7 cellular contexts compared by ENCODE assay signal in genomic region chr12:58405363-58405762, GRCh38.
"Had no signal": no experiment of that assay in that cellular context is flagged by ENCODE, and none has a peak within 500 bp of the region (broad histone marks: within the 10 kb centered on the region; RNA-seq: fewer than 3 reads in every experiment).

No MANE protein-coding gene starts in this region.

- H3K4me2 ChIP-seq: GM23338 had no signal

- DNase-seq: H9, HCEC 1CT had no signal

- FAIRE-seq: HepG2, K562 had no signal

- H3K27ac Mint-ChIP-seq: GM23338, IgD-negative memory B cell had no signal

- H3K36me3 Mint-ChIP-seq: IgD-negative memory B cell had no signal

- H3K4me1 Mint-ChIP-seq: IgD-negative memory B cell had no signal

- H3K4me3 Mint-ChIP-seq: GM23338, H9, IgD-negative memory B cell had no signal

- H3K4me3 ChIP-seq: GM23338, K562 had no signal

- H3K9me3 Mint-ChIP-seq: GM23338, H9 had no signal

- H3K27ac ChIP-seq: HL-60 had no signal

- ATAC-seq: GM23338, HepG2, K562 had no signal

- H2AFZ ChIP-seq: GM23338 had no signal
